8 cellular contexts compared by ENCODE assay signal in the genomic region with DNA sequence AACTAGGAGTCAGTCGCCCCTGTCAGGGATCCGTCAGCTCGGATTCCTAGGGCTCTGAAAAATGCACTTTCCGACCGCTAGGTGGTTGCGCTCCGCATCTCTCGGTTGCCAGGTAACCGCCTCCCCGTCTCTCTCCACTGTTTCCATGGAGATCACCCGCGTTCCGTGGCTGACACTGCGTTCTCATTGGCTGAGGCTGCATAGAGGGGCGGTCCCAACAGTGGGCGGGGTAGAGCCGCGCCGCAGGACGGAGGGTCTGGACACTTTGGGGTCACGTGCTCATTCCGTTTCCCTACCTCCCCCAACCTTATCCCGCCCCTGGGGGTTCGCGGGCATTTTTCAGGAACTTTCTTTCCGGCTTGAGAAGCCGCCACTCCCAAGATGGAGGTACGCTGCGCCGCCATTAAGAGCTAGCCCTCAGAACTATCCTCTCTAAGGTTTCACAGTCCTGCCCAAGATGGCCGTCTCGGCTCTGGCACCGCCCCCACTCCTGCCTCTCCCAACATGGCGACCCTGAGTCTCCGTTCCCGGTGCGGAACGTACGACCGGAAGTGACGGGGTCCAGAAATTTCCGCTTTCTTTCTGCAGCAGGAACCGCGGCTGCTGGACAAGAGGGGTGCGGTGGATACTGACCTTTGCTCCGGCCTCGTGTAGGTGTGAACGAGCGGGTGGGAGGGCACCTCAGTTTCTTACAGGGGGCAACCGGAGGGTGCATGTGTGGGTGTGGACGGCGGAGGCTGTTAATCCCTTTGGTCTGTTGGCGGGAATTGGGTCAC. TPM values are rescaled to one million over a fixed set of nuclear protein-coding genes. Genes with fewer than 3 reads are reported as not detected.
DNase-seq lines count a peak whose midpoint lies in the region; ATAC-seq and TF ChIP-seq lines count a peak whose summit lies in the region.

A gene (minus strand): TSS at position 65 of the 776 bp plus-strand sequence. CDS start 105 bp downstream, outside the sequence.
A gene with protein sequence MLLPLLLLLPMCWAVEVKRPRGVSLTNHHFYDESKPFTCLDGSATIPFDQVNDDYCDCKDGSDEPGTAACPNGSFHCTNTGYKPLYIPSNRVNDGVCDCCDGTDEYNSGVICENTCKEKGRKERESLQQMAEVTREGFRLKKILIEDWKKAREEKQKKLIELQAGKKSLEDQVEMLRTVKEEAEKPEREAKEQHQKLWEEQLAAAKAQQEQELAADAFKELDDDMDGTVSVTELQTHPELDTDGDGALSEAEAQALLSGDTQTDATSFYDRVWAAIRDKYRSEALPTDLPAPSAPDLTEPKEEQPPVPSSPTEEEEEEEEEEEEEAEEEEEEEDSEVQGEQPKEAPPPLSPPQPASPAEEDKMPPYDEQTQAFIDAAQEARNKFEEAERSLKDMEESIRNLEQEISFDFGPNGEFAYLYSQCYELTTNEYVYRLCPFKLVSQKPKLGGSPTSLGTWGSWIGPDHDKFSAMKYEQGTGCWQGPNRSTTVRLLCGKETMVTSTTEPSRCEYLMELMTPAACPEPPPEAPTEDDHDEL (plus strand): TSS at position 579 of the 776 bp plus-strand sequence. CDS start 483 bp downstream, outside the sequence.

- H2BK5ac ChIP-seq in IMR-90 (ENCODE audit: low read depth, low read length, poor library complexity, severe bottlenecking) = peak within 1 kb of the TSS; percentile 60

- H3K23ac ChIP-seq in IMR-90 (ENCODE audit: low read depth, low read length) = peak within 1 kb of the TSS; percentile 89

- H3K4me2 ChIP-seq in IMR-90 (ENCODE audit: low read depth, low read length) (peak within 1 kb of the TSS; percentile 74), OCI-LY7 (ENCODE audit: low read length) (peak within 1 kb of the TSS; percentile 98)

- peak within 1 kb of the TSS; percentile 94 for H3K4ac ChIP-seq in IMR-90 (ENCODE audit: low read depth, low read length)

- H3K27ac ChIP-seq in IMR-90 (ENCODE audit: insufficient read depth, low read length) (peak within 1 kb of the TSS; percentile 69), OCI-LY7 (ENCODE audit: low read depth, low read length, poor library complexity, severe bottlenecking) (peak within 1 kb of the TSS; percentile 33)

- H3K27me3 ChIP-seq in IMR-90 (ENCODE audit: control insufficient read depth, insufficient read depth, low read length) = no peaks in the 10 kb centered on the region

- DNase-seq in DMS153 treated with DMSO at 0.1 percent for 48 hours (lab: John Stamatoyannopoulos, UW; ENCODE audit: unreplicated experiment) (peak; percentile 100), IMR-90 (peak; percentile 100), OCI-LY7 (ENCODE audit: low spot score) (peak; percentile 99), activated T-cell treated with anti-CD3 and anti-CD28 coated beads for 48 hours (ENCODE audit: low read depth) (peak; percentile 98), epithelial cell of proximal tubule (ENCODE audit: low read depth) (peak; percentile 96), mucosa of gallbladder (ENCODE audit: low spot score) (peak; percentile 100)
- DNase-seq in stimulated activated CD8-positive, alpha-beta memory T cell treated with anti-CD3 and anti-CD28 coated beads, Interleukin-4, amount 100 ng/mL, for 4 hours (ENCODE audit: low read depth in 2 of 2, low spot score in 1 of 2) = peak; percentile 98

- intact Hi-C loops in IMR-90 (cut with micrococcal nuclease) (loop anchor here (1.0 to 2.0 kb wide), 3 partner anchors 60 to 142 kb away; a partner anchor contains a TSS), OCI-LY7 (cut with micrococcal nuclease; ENCODE audit: unreplicated experiment) (loop anchor here (1.0 to 5.0 kb wide), 2 partner anchors 54 to 143 kb away; no protein-coding TSS in a partner anchor)

- peak within 1 kb of the TSS; percentile 90 for H3K14ac ChIP-seq in IMR-90 (replicated peaks; ENCODE audit: low read depth, low read length)

- in situ Hi-C loops in IMR-90 (cut with MboI; ENCODE audit: low sequenced_read_pairs) = no loop called here

- peak; percentile 90 for TF ChIP-seq CTCF in IMR-90 (conservative IDR thresholded peaks at IDR 0.05; ENCODE audit: low read depth, low read length)
- peak; percentile 82 for TF ChIP-seq CTCF in OCI-LY7 (conservative IDR thresholded peaks at IDR 0.05; ENCODE audit: low read length)
- TF ChIP-seq CTCF in epithelial cell of proximal tubule (conservative IDR thresholded peaks at IDR 0.05; ENCODE audit: low read depth, low read length) = peak; percentile 77

- H4K5ac ChIP-seq in IMR-90 (ENCODE audit: low read depth, low read length) = peak within 1 kb of the TSS; percentile 25

- POLR2A ChIA-PET in IMR-90 (lab: Charles Lee; ENCODE audit: unreplicated experiment) = no interaction called here
- POLR2A ChIA-PET in OCI-LY7 (lab: Charles Lee) = interaction anchor here (1.4 kb wide), 1 partner anchor 54 kb away, joined by 3 read pairs; no protein-coding TSS in a partner anchor

- H2AFZ ChIP-seq in IMR-90 (replicated peaks; ENCODE audit: low read length, poor library complexity) (peak within 1 kb of the TSS; percentile 100), OCI-LY7 (ENCODE audit: low read length) (peak within 1 kb of the TSS; percentile 91)

- peak within 1 kb of the TSS; percentile 70 for H3K56ac ChIP-seq in IMR-90 (ENCODE audit: extremely low read depth, insufficient read depth, low read length)

- H4K20me1 ChIP-seq in IMR-90 (ENCODE audit: insufficient read depth, low read length) (peaks cover 7% of the 10 kb centered on the region), OCI-LY7 (ENCODE audit: insufficient read depth, low read length) (no peaks in the 10 kb centered on the region)

- H4K8ac ChIP-seq in IMR-90 (ENCODE audit: low read depth in 2 of 2, low read length in 2 of 2) = peak within 1 kb of the TSS; percentile 48 to 97

- no peaks in the 10 kb centered on the region for H3K9me2 ChIP-seq in OCI-LY7 (ENCODE audit: insufficient read depth, low read length)

- CTCF ChIA-PET in IMR-90 (lab: Yijun Ruan, JAX) = interaction anchor here (0.6 to 1.4 kb wide), 8 partner anchors 14 to 141 kb away, joined by 3 to 9 read pairs (median 3); a partner anchor contains a TSS
- CTCF ChIA-PET in OCI-LY7 (lab: Charles Lee; ENCODE audit: unreplicated experiment) = interaction anchor here (0.5 to 0.6 kb wide), 2 partner anchors 54 to 107 kb away, joined by 3 read pairs; no protein-coding TSS in a partner anchor

- TF ChIP-seq POLR2A in IMR-90 (IDR thresholded peaks at IDR 0.05; ENCODE audit: low read depth, low read length) = no peak

- H2BK20ac ChIP-seq in IMR-90 (ENCODE audit: low read depth, low read length) = no peak within 1 kb of the TSS

- H2AK9ac ChIP-seq in IMR-90 (replicated peaks; ENCODE audit: low read depth, low read length, poor library complexity) = peak within 1 kb of the TSS; percentile 99

- peak; percentile 90 for ATAC-seq in GM21528 (IDR thresholded peaks at IDR 0.05; ENCODE audit: low FRiP score, unreplicated experiment)
- ATAC-seq in IMR-90 (ENCODE audit: low read depth) = peak; percentile 97

- H3K9ac ChIP-seq in IMR-90 (ENCODE audit: low read depth, low read length) = peak within 1 kb of the TSS; percentile 82

- H2BK15ac ChIP-seq in IMR-90 (ENCODE audit: low read depth, low read length) = 0 out of 3 replicates have a peak within 1 kb of the TSS, but pooled peaks have one; percentile 3

- H3K9me1 ChIP-seq in IMR-90 (ENCODE audit: insufficient read depth, low read length) = peaks cover 12% of the 10 kb centered on the region

- 0% methylated on average over 22 of the region's 53 CpGs; no CpG with 5 or more reads in 1 of the 2 experiments for WGBS in IMR-90 (ENCODE audit: extremely low coverage in 2 of 2, insufficient read length in 1 of 2), 2 experiments

- peak; percentile 28 for TF ChIP-seq RAD21 in IMR-90 (IDR thresholded peaks at IDR 0.05; ENCODE audit: low read length)

- H3K36me3 ChIP-seq in IMR-90 (ENCODE audit: control insufficient read depth, insufficient read depth, low read length) (peaks cover 19% of the 10 kb centered on the region), OCI-LY7 (ENCODE audit: insufficient read depth, low read length) (peaks cover 36% of the 10 kb centered on the region)

- H3K79me1 ChIP-seq in IMR-90 (ENCODE audit: low read depth in 1 of 2, low read length in 2 of 2) = peaks cover 13 to 22% of the 10 kb centered on the region in 2 experiments; a peak in 3 of 4 replicates

- H3K4me1 ChIP-seq in IMR-90 (ENCODE audit: control insufficient read depth, insufficient read depth, low read length) = peaks cover 9% of the 10 kb centered on the region
- H3K4me1 ChIP-seq in OCI-LY7 (ENCODE audit: insufficient read depth, low read length, poor library complexity, severe bottlenecking) = peaks cover 24% of the 10 kb centered on the region

- no TSS peak for BruUV-seq in IMR-90 (replicated peaks; lab: Mats Ljungman, UMichigan)
- no TSS peak for BruUV-seq in OCI-LY7 (replicated peaks; lab: Mats Ljungman, UMichigan)

- peaks cover 14% of the 10 kb centered on the region; the same call in 1 of the 2 replicates for H3K79me2 ChIP-seq in OCI-LY7 (ENCODE audit: insufficient read depth, low read depth, low read length)

- no peak within 1 kb of the TSS; the same call in 1 of the 2 replicates for H2BK120ac ChIP-seq in IMR-90 (ENCODE audit: low read depth, low read length)

- H3K9me3 ChIP-seq in IMR-90 (ENCODE audit: control insufficient read depth, insufficient read depth, low read length) (no peaks in the 10 kb centered on the region), OCI-LY7 (ENCODE audit: low read length) (no peaks in the 10 kb centered on the region)

- H3K18ac ChIP-seq in IMR-90 (ENCODE audit: low read depth, low read length) = no peak within 1 kb of the TSS

- H2AK5ac ChIP-seq in IMR-90 (ENCODE audit: low read depth, low read length) = peak within 1 kb of the TSS; percentile 80

- dilution Hi-C loops in IMR-90 (cut with HindIII; ENCODE audit: low sequenced_read_pairs, unreplicated experiment) = no loop called here

- H4K91ac ChIP-seq in IMR-90 (ENCODE audit: insufficient read depth, low read depth, low read length) = peak within 1 kb of the TSS; percentile 78

- H3K4me3 ChIP-seq in IMR-90 (ENCODE audit: insufficient read depth, low read depth, low read length) = peak within 1 kb of the TSS; percentile 72
- peak within 1 kb of the TSS; percentile 92 for H3K4me3 ChIP-seq in OCI-LY7 (ENCODE audit: low read depth, low read length, poor library complexity, severe bottlenecking)
- H3K4me3 ChIP-seq in epithelial cell of proximal tubule (ENCODE audit: low read depth, low read length) = peak within 1 kb of the TSS; percentile 64

RNA-seq across cellular contexts. Expression of the first gene that starts in this region (rescaled TPM):
- total RNA-seq in IMR-90 (2012; rRNA removed) = under 0.01 and 0.28 TPM in 2 replicates
- 0.04 and 0.44 TPM in 2 replicates for polyA plus RNA-seq in IMR-90 (2012; rRNA removed)
- 0.04 and 0.09 TPM in 2 replicates for polyA plus RNA-seq in IMR-90 (2012; cell fraction: cytosol; rRNA removed)
- polyA plus RNA-seq in IMR-90 (2012; cell fraction: nucleus; rRNA removed; ENCODE audit: low replicate concordance) = 0.64 and 0.76 TPM in 2 replicates
- total RNA-seq in OCI-LY7 (2014; rRNA removed; shearing (Covaris generic)) = 0.28 and 0.57 TPM in 2 replicates
- 0.79 and 1.2 TPM in 2 replicates for total RNA-seq in OCI-LY7 (2022)
- total RNA-seq in epithelial cell of proximal tubule = 0.40 TPM in 1 of 2 replicates, not detected in the other
- 1.4 TPM for total RNA-seq in mucosa of gallbladder

RNA-seq across cellular contexts. Expression of the second gene that starts in this region (rescaled TPM):
- total RNA-seq in IMR-90 (2012; rRNA removed) = 36.0 and 55.8 TPM in 2 replicates
- polyA plus RNA-seq in IMR-90 (2012; rRNA removed) = 252 and 272 TPM in 2 replicates
- 208 and 303 TPM in 2 replicates for polyA plus RNA-seq in IMR-90 (2012; cell fraction: cytosol; rRNA removed)
- polyA plus RNA-seq in IMR-90 (2012; cell fraction: nucleus; rRNA removed; ENCODE audit: low replicate concordance) = 310 and 537 TPM in 2 replicates
- 61.8 and 95.6 TPM in 2 replicates for total RNA-seq in OCI-LY7 (2014; rRNA removed; shearing (Covaris generic))
- total RNA-seq in OCI-LY7 (2022) = 271 and 297 TPM in 2 replicates
- 184 and 243 TPM in 2 replicates for total RNA-seq in epithelial cell of proximal tubule
- 357 TPM for total RNA-seq in mucosa of gallbladder

Comparison
In these comparisons a context has a peak if more than half of its experiments do, and no peak if none do; other contexts are left out.
1. Peak in every context shown above with its lines: DNase-seq, ATAC-seq, H3K4me3 ChIP-seq and H3K27ac ChIP-seq.